Comparison of ENCODE assay signal across 1 cellular context in the genomic region with DNA sequence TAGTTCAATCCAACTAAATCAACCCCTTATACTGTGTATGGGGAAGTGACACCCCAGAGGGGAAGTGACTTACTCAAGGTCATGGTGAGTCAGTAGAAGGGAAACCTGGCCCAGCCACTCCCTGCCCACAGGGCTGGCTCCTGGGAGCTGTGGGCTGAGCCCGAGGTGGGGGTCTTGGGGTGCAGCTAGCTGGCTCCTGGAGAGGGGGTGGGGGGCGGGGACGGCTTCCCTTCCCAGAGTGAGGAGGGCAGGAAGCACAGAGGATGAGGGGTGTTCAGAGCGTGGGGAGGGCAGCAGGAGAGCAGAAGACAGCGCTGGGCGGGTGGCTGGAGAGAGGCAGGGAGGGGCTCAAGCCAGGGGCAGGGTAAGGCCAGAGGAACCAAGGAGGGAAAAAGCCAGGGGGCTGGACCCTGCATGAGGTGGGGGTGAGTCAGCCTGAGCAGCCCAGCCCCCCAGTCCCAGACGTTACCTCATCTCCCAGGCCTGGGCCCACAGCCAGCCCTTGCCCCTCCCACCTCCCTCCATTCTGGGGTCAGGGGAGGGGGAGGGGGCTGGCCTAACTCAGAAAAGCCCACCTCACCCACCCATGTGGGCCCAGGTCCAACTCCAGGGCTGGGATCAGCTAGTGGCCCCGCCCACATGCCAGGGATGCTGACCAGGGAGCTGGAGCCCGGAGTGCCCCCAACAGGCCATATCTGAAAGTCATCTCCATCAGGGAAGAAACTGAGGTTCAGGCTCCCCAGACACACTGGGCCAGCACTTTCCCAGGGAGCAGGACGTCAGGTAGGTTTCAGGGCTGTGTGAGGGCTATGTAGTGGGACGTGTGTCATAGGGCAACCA.
TF ChIP-seq lines count a peak whose summit lies in the region.

No MANE protein-coding gene starts in this region.

TF ChIP-seq in HepG2, 621 proteins besides CTCF, POLR2A, EP300 and RAD21 (continued from another document):
- peak; percentile 28; the same call in 1 of the 2 replicates for TF ChIP-seq ZNF687 (CRISPR knock-in tag; IDR thresholded peaks at IDR 0.05)
- peak; percentile 38; the same call in 1 of the 2 replicates for TF ChIP-seq FOSL2 (CRISPR knock-in tag; IDR thresholded peaks at IDR 0.05)
- TF ChIP-seq, protein P1, sequence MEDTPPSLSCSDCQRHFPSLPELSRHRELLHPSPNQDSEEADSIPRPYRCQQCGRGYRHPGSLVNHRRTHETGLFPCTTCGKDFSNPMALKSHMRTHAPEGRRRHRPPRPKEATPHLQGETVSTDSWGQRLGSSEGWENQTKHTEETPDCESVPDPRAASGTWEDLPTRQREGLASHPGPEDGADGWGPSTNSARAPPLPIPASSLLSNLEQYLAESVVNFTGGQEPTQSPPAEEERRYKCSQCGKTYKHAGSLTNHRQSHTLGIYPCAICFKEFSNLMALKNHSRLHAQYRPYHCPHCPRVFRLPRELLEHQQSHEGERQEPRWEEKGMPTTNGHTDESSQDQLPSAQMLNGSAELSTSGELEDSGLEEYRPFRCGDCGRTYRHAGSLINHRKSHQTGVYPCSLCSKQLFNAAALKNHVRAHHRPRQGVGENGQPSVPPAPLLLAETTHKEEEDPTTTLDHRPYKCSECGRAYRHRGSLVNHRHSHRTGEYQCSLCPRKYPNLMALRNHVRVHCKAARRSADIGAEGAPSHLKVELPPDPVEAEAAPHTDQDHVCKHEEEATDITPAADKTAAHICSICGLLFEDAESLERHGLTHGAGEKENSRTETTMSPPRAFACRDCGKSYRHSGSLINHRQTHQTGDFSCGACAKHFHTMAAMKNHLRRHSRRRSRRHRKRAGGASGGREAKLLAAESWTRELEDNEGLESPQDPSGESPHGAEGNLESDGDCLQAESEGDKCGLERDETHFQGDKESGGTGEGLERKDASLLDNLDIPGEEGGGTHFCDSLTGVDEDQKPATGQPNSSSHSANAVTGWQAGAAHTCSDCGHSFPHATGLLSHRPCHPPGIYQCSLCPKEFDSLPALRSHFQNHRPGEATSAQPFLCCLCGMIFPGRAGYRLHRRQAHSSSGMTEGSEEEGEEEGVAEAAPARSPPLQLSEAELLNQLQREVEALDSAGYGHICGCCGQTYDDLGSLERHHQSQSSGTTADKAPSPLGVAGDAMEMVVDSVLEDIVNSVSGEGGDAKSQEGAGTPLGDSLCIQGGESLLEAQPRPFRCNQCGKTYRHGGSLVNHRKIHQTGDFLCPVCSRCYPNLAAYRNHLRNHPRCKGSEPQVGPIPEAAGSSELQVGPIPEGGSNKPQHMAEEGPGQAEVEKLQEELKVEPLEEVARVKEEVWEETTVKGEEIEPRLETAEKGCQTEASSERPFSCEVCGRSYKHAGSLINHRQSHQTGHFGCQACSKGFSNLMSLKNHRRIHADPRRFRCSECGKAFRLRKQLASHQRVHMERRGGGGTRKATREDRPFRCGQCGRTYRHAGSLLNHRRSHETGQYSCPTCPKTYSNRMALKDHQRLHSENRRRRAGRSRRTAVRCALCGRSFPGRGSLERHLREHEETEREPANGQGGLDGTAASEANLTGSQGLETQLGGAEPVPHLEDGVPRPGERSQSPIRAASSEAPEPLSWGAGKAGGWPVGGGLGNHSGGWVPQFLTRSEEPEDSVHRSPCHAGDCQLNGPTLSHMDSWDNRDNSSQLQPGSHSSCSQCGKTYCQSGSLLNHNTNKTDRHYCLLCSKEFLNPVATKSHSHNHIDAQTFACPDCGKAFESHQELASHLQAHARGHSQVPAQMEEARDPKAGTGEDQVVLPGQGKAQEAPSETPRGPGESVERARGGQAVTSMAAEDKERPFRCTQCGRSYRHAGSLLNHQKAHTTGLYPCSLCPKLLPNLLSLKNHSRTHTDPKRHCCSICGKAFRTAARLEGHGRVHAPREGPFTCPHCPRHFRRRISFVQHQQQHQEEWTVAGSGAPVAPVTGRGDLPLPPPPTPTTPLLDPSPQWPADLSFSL (CRISPR knock-in tag; IDR thresholded peaks at IDR 0.05) = no peak
- no peak for TF ChIP-seq ZNF704 (CRISPR knock-in tag; IDR thresholded peaks at IDR 0.05; ENCODE audit: borderline replicate concordance)
